15 cellular contexts compared by ENCODE assay signal in genomic region chr2:232239956-232240681, GRCh38.
DNase-seq lines count a peak whose midpoint lies in the region; ATAC-seq and TF ChIP-seq lines count a peak whose summit lies in the region.
"Had no signal": no experiment of that assay in that cellular context is flagged by ENCODE, and none has a peak within 500 bp of the region (broad histone marks: within the 10 kb centered on the region; RNA-seq: fewer than 3 reads in every experiment).

No MANE protein-coding gene starts in this region.

- peak in 2 of 3 donors; percentile 11 to 20 for DNase-seq in stimulated activated CD4-positive, alpha-beta T cell treated with anti-CD3 and anti-CD28 coated beads, Interleukin-12 subunit alpha, Interleukin-12 subunit beta, amount 100 ng/mL, for 48 hours (ENCODE audit: low read depth in 2 of 3, low spot score in 1 of 3)
- no peak for DNase-seq in stimulated activated CD4-positive, alpha-beta T cell treated with anti-CD3 and anti-CD28 coated beads, Interleukin-4, amount 100 ng/mL, for 1 hour
- DNase-seq in activated CD8-positive, alpha-beta T cell treated with anti-CD3 and anti-CD28 coated beads, Interleukin-2, amount 10 ng/mL, durations not matched to agents 7 days and 5 days, result no peak
- DNase-seq in psoas muscle, result no peak
- DNase-seq: DMS153; effector memory CD8-positive, alpha-beta T cell; Kasumi-1; NCI-H510A; T-cell had no signal

- peak overlapping the region; percentile 93 for H3K27ac ChIP-seq in thymus (ENCODE audit: low read depth)
- no peak overlapping the region for H3K27ac ChIP-seq in psoas muscle
- H3K27ac ChIP-seq: parathyroid adenoma, vagina had no signal

- no peak for ATAC-seq in activated CD8-positive, alpha-beta T cell treated with anti-CD3 and anti-CD28 coated beads, Interleukin-2, amount 10 ng/mL, durations not matched to agents 7 days and 5 days
- ATAC-seq in esophagus mucosa (peak; percentile 64), HG02642 (IDR thresholded peaks at IDR 0.05; ENCODE audit: poor library complexity, unreplicated experiment) (no peak), psoas muscle (no peak), HG02884 (IDR thresholded peaks at IDR 0.05; ENCODE audit: unreplicated experiment) (no peak)
- ATAC-seq: effector memory CD8-positive, alpha-beta T cell; T-cell had no signal

- peak overlapping the region; percentile 14 for H3K27ac Mint-ChIP-seq in activated CD8-positive, alpha-beta T cell treated with anti-CD3 and anti-CD28 coated beads, Interleukin-2, amount 10 ng/mL, durations not matched to agents 7 days and 5 days
- H3K27ac Mint-ChIP-seq: effector memory CD8-positive, alpha-beta T cell; T-cell had no signal

- no peaks in the 10 kb centered on the region for H3K9me3 Mint-ChIP-seq in activated CD8-positive, alpha-beta T cell treated with anti-CD3 and anti-CD28 coated beads, Interleukin-2, amount 10 ng/mL, durations not matched to agents 7 days and 5 days (ENCODE audit: insufficient read depth)
- H3K9me3 Mint-ChIP-seq: effector memory CD8-positive, alpha-beta T cell; T-cell had no signal

- WGBS in thymus, result 94% methylated on average over 6 of the region's 6 CpGs
- WGBS in psoas muscle, 3 donors, result 88 to 93% (median 90%) methylated on average over 6 of the region's 6 CpGs

- H3K36me3 Mint-ChIP-seq in activated CD8-positive, alpha-beta T cell treated with anti-CD3 and anti-CD28 coated beads, Interleukin-2, amount 10 ng/mL, durations not matched to agents 7 days and 5 days (ENCODE audit: low read depth), result peaks cover 13% of the 10 kb centered on the region

- H3K4me3 ChIP-seq in thymus (ENCODE audit: low read length), result no peak overlapping the region
- H3K4me3 ChIP-seq in psoas muscle, result no peak overlapping the region
- H3K4me3 ChIP-seq: vagina had no signal

- H3K4me1 ChIP-seq in thymus (ENCODE audit: control insufficient read depth, insufficient read depth, low read length), result peaks cover 66% of the 10 kb centered on the region
- H3K4me1 ChIP-seq in psoas muscle, result peaks cover 11% of the 10 kb centered on the region
- H3K4me1 ChIP-seq: parathyroid adenoma had no signal

- peaks cover 4% of the 10 kb centered on the region for H3K36me3 ChIP-seq in thymus (ENCODE audit: control insufficient read depth, insufficient read depth)
- H3K36me3 ChIP-seq in psoas muscle (ENCODE audit: insufficient read depth in 1 of 2, low read depth in 1 of 2), result peaks cover 0 to 16% of the 10 kb centered on the region in 2 donors
- H3K36me3 ChIP-seq: vagina had no signal

- no peak for TF ChIP-seq CTCF in psoas muscle (IDR thresholded peaks at IDR 0.05)

- H3K27me3 ChIP-seq in thymus (ENCODE audit: control insufficient read depth, insufficient read depth) (no peaks in the 10 kb centered on the region), psoas muscle (ENCODE audit: insufficient read depth in 3 of 3, low read length in 2 of 3) (no peaks in the 10 kb centered on the region)
- H3K27me3 ChIP-seq: vagina had no signal

- intact Hi-C loops in psoas muscle (cut with DNase I), result no loop called here

- H3K4me1 Mint-ChIP-seq in activated CD8-positive, alpha-beta T cell treated with anti-CD3 and anti-CD28 coated beads, Interleukin-2, amount 10 ng/mL, durations not matched to agents 7 days and 5 days (ENCODE audit: low read depth), result peaks cover 20% of the 10 kb centered on the region

- no peaks in the 10 kb centered on the region for H3K9me3 ChIP-seq in thymus (ENCODE audit: control insufficient read depth)
- no peaks in the 10 kb centered on the region for H3K9me3 ChIP-seq in psoas muscle
- H3K9me3 ChIP-seq: vagina had no signal

- H3K27me3 Mint-ChIP-seq in activated CD8-positive, alpha-beta T cell treated with anti-CD3 and anti-CD28 coated beads, Interleukin-2, amount 10 ng/mL, durations not matched to agents 7 days and 5 days (ENCODE audit: low read depth), result no peaks in the 10 kb centered on the region
- H3K27me3 Mint-ChIP-seq: effector memory CD8-positive, alpha-beta T cell; T-cell had no signal

- CTCF ChIA-PET in activated CD8-positive, alpha-beta T cell treated with anti-CD3 and anti-CD28 coated beads, Interleukin-2, amount 10 ng/mL, durations not matched to agents 7 days and 5 days (lab: Charles Lee), result interaction anchor here (0.6 to 2.5 kb wide), 10 partner anchors 9 to 1349 kb away, joined by 3 to 10 read pairs (median 4); no protein-coding TSS in a partner anchor

- H3K4me3 Mint-ChIP-seq in activated CD8-positive, alpha-beta T cell treated with anti-CD3 and anti-CD28 coated beads, Interleukin-2, amount 10 ng/mL, durations not matched to agents 7 days and 5 days, result no peak overlapping the region
- H3K4me3 Mint-ChIP-seq: effector memory CD8-positive, alpha-beta T cell; T-cell had no signal

- POLR2A ChIA-PET in activated CD8-positive, alpha-beta T cell treated with anti-CD3 and anti-CD28 coated beads, Interleukin-2, amount 10 ng/mL, durations not matched to agents 7 days and 5 days (lab: Charles Lee), result no interaction called here

Comparison
In these comparisons a context has a peak if more than half of its experiments do, and no peak if none do; other contexts are left out.
1. DNase-seq: peak in stimulated activated CD4-positive, alpha-beta T cell treated with anti-CD3 and anti-CD28 coated beads, Interleukin-12 subunit alpha, Interleukin-12 subunit beta, amount 100 ng/mL, for 48 hours (2 of 3); none in stimulated activated CD4-positive, alpha-beta T cell treated with anti-CD3 and anti-CD28 coated beads, Interleukin-4, amount 100 ng/mL, for 1 hour (single experiment), activated CD8-positive, alpha-beta T cell treated with anti-CD3 and anti-CD28 coated beads, Interleukin-2, amount 10 ng/mL, durations not matched to agents 7 days and 5 days (single experiment) and psoas muscle (0 of 2).